Comparison of ENCODE assay signal across 1 cellular context in the genomic region with DNA sequence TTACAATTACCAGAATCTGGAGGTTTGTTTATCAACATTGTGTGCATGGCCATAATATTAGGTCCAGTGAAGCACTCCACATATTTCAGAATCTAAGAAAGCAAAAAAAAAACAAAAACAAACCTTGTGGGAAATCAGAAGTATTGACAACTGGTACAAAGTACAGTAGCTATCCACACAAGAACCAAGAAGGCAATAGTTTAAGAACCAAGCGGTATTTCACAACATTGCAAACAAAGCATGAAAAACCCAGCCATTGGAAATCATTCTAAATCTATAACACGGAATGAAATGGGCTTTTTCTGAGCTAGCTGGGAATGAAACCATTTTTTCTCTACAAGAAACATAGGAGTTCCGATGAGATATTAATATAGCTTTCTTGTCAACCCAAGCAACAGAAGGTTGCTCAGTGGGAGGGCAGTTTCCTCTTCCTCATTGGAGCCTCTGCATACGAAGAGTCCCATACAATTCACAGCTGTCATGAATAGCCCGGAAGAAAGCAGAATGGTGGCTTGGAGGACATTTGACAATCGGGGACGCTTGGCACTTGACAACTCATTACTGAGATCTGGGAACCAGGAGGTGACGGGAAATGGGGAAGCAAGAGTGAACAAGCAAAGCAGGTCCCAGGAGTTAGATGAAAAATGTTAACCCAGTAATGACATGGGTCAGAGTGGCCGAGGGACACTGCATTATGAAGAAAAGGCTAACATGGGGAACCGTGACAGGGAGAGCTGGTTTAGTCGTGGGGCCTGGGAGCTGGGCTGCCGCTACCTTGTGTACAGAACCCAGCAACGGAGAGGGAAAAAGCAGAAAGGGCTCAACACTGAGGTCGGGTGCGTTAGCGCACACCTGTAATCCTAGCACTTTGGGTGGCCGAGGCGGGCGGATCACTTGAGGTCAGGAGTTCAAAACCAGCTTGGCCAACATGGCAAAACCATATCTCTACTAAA.
TF ChIP-seq lines count a peak whose summit lies in the region.

No MANE protein-coding gene starts in this region.

TF ChIP-seq in HepG2, 621 proteins besides CTCF, POLR2A, EP300 and RAD21 (continued from another document and continues in another):
- TF ChIP-seq, protein P1, sequence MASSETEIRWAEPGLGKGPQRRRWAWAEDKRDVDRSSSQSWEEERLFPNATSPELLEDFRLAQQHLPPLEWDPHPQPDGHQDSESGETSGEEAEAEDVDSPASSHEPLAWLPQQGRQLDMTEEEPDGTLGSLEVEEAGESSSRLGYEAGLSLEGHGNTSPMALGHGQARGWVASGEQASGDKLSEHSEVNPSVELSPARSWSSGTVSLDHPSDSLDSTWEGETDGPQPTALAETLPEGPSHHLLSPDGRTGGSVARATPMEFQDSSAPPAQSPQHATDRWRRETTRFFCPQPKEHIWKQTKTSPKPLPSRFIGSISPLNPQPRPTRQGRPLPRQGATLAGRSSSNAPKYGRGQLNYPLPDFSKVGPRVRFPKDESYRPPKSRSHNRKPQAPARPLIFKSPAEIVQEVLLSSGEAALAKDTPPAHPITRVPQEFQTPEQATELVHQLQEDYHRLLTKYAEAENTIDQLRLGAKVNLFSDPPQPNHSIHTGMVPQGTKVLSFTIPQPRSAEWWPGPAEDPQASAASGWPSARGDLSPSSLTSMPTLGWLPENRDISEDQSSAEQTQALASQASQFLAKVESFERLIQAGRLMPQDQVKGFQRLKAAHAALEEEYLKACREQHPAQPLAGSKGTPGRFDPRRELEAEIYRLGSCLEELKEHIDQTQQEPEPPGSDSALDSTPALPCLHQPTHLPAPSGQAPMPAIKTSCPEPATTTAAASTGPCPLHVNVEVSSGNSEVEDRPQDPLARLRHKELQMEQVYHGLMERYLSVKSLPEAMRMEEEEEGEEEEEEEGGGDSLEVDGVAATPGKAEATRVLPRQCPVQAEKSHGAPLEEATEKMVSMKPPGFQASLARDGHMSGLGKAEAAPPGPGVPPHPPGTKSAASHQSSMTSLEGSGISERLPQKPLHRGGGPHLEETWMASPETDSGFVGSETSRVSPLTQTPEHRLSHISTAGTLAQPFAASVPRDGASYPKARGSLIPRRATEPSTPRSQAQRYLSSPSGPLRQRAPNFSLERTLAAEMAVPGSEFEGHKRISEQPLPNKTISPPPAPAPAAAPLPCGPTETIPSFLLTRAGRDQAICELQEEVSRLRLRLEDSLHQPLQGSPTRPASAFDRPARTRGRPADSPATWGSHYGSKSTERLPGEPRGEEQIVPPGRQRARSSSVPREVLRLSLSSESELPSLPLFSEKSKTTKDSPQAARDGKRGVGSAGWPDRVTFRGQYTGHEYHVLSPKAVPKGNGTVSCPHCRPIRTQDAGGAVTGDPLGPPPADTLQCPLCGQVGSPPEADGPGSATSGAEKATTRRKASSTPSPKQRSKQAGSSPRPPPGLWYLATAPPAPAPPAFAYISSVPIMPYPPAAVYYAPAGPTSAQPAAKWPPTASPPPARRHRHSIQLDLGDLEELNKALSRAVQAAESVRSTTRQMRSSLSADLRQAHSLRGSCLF (CRISPR knock-in tag; IDR thresholded peaks at IDR 0.05; ENCODE audit: borderline replicate concordance), result no peak
- TF ChIP-seq EHMT2 (IDR thresholded peaks at IDR 0.05; ENCODE audit: borderline replicate concordance, low read depth, low read length), result no peak
- no peak for TF ChIP-seq SP2 (CRISPR knock-in tag; IDR thresholded peaks at IDR 0.05)
- no peak for TF ChIP-seq POLR2G (IDR thresholded peaks at IDR 0.05; ENCODE audit: low read depth, low read length)
- TF ChIP-seq, protein P2, sequence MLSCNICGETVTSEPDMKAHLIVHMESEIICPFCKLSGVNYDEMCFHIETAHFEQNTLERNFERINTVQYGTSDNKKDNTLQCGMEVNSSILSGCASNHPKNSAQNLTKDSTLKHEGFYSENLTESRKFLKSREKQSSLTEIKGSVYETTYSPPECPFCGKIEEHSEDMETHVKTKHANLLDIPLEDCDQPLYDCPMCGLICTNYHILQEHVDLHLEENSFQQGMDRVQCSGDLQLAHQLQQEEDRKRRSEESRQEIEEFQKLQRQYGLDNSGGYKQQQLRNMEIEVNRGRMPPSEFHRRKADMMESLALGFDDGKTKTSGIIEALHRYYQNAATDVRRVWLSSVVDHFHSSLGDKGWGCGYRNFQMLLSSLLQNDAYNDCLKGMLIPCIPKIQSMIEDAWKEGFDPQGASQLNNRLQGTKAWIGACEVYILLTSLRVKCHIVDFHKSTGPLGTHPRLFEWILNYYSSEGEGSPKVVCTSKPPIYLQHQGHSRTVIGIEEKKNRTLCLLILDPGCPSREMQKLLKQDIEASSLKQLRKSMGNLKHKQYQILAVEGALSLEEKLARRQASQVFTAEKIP (CRISPR knock-in tag; IDR thresholded peaks at IDR 0.05; ENCODE audit: borderline replicate concordance), result no peak
- TF ChIP-seq, protein P3, sequence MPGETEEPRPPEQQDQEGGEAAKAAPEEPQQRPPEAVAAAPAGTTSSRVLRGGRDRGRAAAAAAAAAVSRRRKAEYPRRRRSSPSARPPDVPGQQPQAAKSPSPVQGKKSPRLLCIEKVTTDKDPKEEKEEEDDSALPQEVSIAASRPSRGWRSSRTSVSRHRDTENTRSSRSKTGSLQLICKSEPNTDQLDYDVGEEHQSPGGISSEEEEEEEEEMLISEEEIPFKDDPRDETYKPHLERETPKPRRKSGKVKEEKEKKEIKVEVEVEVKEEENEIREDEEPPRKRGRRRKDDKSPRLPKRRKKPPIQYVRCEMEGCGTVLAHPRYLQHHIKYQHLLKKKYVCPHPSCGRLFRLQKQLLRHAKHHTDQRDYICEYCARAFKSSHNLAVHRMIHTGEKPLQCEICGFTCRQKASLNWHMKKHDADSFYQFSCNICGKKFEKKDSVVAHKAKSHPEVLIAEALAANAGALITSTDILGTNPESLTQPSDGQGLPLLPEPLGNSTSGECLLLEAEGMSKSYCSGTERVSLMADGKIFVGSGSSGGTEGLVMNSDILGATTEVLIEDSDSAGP (CRISPR knock-in tag; IDR thresholded peaks at IDR 0.05; ENCODE audit: borderline replicate concordance), result no peak
- TF ChIP-seq DNMT3B (CRISPR knock-in tag; conservative IDR thresholded peaks at IDR 0.05), result no peak
- peak; percentile 69 for TF ChIP-seq NCOA2 (CRISPR knock-in tag; IDR thresholded peaks at IDR 0.05)
- no peak for TF ChIP-seq MTA3 (CRISPR knock-in tag; IDR thresholded peaks at IDR 0.05)
- TF ChIP-seq KAT7 (CRISPR knock-in tag; IDR thresholded peaks at IDR 0.05; ENCODE audit: borderline replicate concordance), result no peak
- TF ChIP-seq ZNF570 (CRISPR knock-in tag; IDR thresholded peaks at IDR 0.05; ENCODE audit: borderline replicate concordance), result no peak
- TF ChIP-seq CC2D1A (CRISPR knock-in tag; IDR thresholded peaks at IDR 0.05), result no peak
- TF ChIP-seq ZNF672 (CRISPR knock-in tag; IDR thresholded peaks at IDR 0.05), result no peak
- no peak for TF ChIP-seq PPARG (CRISPR knock-in tag; conservative IDR thresholded peaks at IDR 0.05)
- TF ChIP-seq ZNF678 (CRISPR knock-in tag; IDR thresholded peaks at IDR 0.05), result no peak
- no peak for TF ChIP-seq ZNF10 (CRISPR knock-in tag; IDR thresholded peaks at IDR 0.05; ENCODE audit: borderline replicate concordance, low read depth)
- no peak for TF ChIP-seq ZNF101 (CRISPR knock-in tag; IDR thresholded peaks at IDR 0.05; ENCODE audit: borderline replicate concordance, low read depth)
- TF ChIP-seq PLRG1 (conservative IDR thresholded peaks at IDR 0.05), result no peak
- TF ChIP-seq, protein P4, sequence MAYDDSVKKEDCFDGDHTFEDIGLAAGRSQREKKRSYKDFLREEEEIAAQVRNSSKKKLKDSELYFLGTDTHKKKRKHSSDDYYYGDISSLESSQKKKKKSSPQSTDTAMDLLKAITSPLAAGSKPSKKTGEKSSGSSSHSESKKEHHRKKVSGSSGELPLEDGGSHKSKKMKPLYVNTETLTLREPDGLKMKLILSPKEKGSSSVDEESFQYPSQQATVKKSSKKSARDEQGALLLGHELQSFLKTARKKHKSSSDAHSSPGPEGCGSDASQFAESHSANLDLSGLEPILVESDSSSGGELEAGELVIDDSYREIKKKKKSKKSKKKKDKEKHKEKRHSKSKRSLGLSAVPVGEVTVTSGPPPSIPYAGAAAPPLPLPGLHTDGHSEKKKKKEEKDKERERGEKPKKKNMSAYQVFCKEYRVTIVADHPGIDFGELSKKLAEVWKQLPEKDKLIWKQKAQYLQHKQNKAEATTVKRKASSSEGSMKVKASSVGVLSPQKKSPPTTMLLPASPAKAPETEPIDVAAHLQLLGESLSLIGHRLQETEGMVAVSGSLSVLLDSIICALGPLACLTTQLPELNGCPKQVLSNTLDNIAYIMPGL (CRISPR knock-in tag; IDR thresholded peaks at IDR 0.05; ENCODE audit: borderline replicate concordance in 1 of 2, low read depth in 1 of 2), result no peak
- no peak for TF ChIP-seq ZNF737 (CRISPR knock-in tag; IDR thresholded peaks at IDR 0.05; ENCODE audit: borderline replicate concordance)
- TF ChIP-seq DPF2 (CRISPR knock-in tag; IDR thresholded peaks at IDR 0.05; ENCODE audit: borderline replicate concordance, low read depth), result no peak
- no peak for TF ChIP-seq PRPF4 (IDR thresholded peaks at IDR 0.05; ENCODE audit: low read depth, low read length, poor library complexity, severe bottlenecking)
- no peak for TF ChIP-seq RFX5 (IDR thresholded peaks at IDR 0.05; ENCODE audit: low read depth, low read length)
- no peak for TF ChIP-seq ZNF777 (CRISPR knock-in tag; IDR thresholded peaks at IDR 0.05)
- TF ChIP-seq, protein P5, sequence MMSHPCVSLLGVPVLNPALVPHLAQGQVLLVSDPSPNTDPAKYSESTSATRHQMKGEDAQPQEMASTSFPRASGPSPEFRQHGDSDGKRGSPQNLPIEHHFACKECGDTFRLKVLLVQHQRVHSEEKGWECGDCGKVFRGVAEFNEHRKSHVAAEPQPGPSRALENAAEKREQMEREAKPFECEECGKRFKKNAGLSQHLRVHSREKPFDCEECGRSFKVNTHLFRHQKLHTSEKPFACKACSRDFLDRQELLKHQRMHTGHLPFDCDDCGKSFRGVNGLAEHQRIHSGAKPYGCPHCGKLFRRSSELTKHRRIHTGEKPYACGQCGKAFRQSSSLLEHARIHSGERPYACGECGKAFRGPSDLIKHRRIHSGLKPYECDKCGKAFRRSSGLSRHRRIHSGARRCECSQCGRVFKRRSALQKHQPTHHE (CRISPR knock-in tag; IDR thresholded peaks at IDR 0.05; ENCODE audit: borderline replicate concordance), result no peak
- TF ChIP-seq ZNF441 (CRISPR knock-in tag; IDR thresholded peaks at IDR 0.05; ENCODE audit: borderline replicate concordance), result no peak
- TF ChIP-seq MBD4 (IDR thresholded peaks at IDR 0.05; ENCODE audit: borderline replicate concordance, low read length), result no peak
- peak; percentile 68 for TF ChIP-seq MED1 (CRISPR knock-in tag; IDR thresholded peaks at IDR 0.05)
- TF ChIP-seq, protein P6, sequence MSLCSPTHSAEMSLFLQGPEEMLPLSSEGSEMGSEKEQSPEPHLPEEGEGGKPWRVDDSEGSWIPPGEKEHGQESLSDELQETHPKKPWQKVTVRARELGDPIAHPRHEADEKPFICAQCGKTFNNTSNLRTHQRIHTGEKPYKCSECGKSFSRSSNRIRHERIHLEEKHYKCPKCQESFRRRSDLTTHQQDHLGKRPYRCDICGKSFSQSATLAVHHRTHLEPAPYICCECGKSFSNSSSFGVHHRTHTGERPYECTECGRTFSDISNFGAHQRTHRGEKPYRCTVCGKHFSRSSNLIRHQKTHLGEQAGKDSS (CRISPR knock-in tag; IDR thresholded peaks at IDR 0.05; ENCODE audit: borderline replicate concordance, low read depth), result no peak
- no peak for TF ChIP-seq ZNF225 (CRISPR knock-in tag; IDR thresholded peaks at IDR 0.05)
- no peak for TF ChIP-seq HES4 (CRISPR knock-in tag; IDR thresholded peaks at IDR 0.05; ENCODE audit: borderline replicate concordance)
- TF ChIP-seq ZNF749 (CRISPR knock-in tag; IDR thresholded peaks at IDR 0.05; ENCODE audit: borderline replicate concordance), result no peak
- no peak for TF ChIP-seq TBP (CRISPR knock-in tag; IDR thresholded peaks at IDR 0.05)
- no peak for TF ChIP-seq ZFP62 (CRISPR knock-in tag; IDR thresholded peaks at IDR 0.05)
- TF ChIP-seq ZNF121 (CRISPR knock-in tag; IDR thresholded peaks at IDR 0.05), result no peak
- no peak for TF ChIP-seq SMAD3 (CRISPR knock-in tag; IDR thresholded peaks at IDR 0.05)
- TF ChIP-seq, protein P7, sequence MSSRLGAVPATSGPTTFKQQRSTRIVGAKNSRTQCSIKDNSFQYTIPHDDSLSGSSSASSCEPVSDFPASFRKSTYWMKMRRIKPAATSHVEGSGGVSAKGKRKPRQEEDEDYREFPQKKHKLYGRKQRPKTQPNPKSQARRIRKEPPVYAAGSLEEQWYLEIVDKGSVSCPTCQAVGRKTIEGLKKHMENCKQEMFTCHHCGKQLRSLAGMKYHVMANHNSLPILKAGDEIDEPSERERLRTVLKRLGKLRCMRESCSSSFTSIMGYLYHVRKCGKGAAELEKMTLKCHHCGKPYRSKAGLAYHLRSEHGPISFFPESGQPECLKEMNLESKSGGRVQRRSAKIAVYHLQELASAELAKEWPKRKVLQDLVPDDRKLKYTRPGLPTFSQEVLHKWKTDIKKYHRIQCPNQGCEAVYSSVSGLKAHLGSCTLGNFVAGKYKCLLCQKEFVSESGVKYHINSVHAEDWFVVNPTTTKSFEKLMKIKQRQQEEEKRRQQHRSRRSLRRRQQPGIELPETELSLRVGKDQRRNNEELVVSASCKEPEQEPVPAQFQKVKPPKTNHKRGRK (CRISPR knock-in tag; IDR thresholded peaks at IDR 0.05), result no peak
- TF ChIP-seq, protein P8, sequence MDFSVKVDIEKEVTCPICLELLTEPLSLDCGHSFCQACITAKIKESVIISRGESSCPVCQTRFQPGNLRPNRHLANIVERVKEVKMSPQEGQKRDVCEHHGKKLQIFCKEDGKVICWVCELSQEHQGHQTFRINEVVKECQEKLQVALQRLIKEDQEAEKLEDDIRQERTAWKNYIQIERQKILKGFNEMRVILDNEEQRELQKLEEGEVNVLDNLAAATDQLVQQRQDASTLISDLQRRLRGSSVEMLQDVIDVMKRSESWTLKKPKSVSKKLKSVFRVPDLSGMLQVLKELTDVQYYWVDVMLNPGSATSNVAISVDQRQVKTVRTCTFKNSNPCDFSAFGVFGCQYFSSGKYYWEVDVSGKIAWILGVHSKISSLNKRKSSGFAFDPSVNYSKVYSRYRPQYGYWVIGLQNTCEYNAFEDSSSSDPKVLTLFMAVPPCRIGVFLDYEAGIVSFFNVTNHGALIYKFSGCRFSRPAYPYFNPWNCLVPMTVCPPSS (IDR thresholded peaks at IDR 0.05), result no peak
- TF ChIP-seq MTF2 (CRISPR knock-in tag; IDR thresholded peaks at IDR 0.05; ENCODE audit: borderline replicate concordance), result no peak
- no peak for TF ChIP-seq ZNF33A (CRISPR knock-in tag; IDR thresholded peaks at IDR 0.05; ENCODE audit: borderline replicate concordance)
